In the genomic region with DNA sequence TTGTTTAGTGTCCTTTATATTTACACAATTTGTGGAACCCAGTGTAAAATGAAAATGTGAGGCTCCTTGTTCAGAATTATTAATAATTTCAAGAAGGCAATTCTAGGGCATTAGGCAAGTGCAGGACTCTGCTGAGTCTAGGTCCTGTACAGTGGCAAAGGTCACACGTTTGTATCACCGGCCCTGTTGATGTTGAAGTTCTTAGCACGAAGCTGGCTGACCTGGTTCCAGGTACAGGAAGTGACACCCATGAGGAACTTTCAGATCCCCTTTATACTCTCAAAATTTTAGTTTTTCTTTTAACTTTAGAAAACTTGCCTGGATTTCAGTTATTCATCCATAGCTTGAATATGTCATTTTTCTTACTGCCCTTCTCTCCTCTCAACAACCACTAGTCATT, we compare ENCODE assay signal across 18 cellular contexts.
A peak's percentile ranks its signal among the peaks of the same experiment; 100 is the strongest.
DNase-seq lines count a peak whose midpoint lies in the region; ATAC-seq lines count a peak whose summit lies in the region.
"Had no signal": no experiment of that assay in that cellular context is flagged by ENCODE, and none has a peak within 500 bp of the region (broad histone marks: within the 10 kb centered on the region; RNA-seq: fewer than 3 reads in every experiment).

No MANE protein-coding gene starts in this region.

- no peaks in the 10 kb centered on the region for H3K36me3 Mint-ChIP-seq in stimulated activated memory B cell treated with anti-CD40 and anti-IgM and Interleukin-4, amounts not matched to agents 10 μg/mL and 1 μg/mL and 100 μg/mL, for 72 hours
- no peaks in the 10 kb centered on the region for H3K36me3 Mint-ChIP-seq in naive thymus-derived CD8-positive, alpha-beta T cell
- H3K36me3 Mint-ChIP-seq: CD4-positive, alpha-beta memory T cell had no signal

- POLR2A ChIA-PET in naive thymus-derived CD8-positive, alpha-beta T cell (lab: Charles Lee): no interaction called here

- H3K4me1 Mint-ChIP-seq in stimulated activated memory B cell treated with anti-CD40 and anti-IgM and Interleukin-4, amounts not matched to agents 10 μg/mL and 1 μg/mL and 100 μg/mL, for 72 hours: peaks cover 13% of the 10 kb centered on the region
- no peaks in the 10 kb centered on the region for H3K4me1 Mint-ChIP-seq in naive thymus-derived CD8-positive, alpha-beta T cell
- H3K4me1 Mint-ChIP-seq: CD4-positive, alpha-beta memory T cell; T-helper 17 cell had no signal

- peak overlapping the region; percentile 37 for H3K27ac Mint-ChIP-seq in stimulated activated memory B cell treated with anti-CD40 and anti-IgM and Interleukin-4, amounts not matched to agents 10 μg/mL and 1 μg/mL and 100 μg/mL, for 72 hours
- no peak overlapping the region for H3K27ac Mint-ChIP-seq in naive thymus-derived CD8-positive, alpha-beta T cell
- H3K27ac Mint-ChIP-seq: CD4-positive, alpha-beta memory T cell; T-helper 17 cell had no signal

- H3K9me3 Mint-ChIP-seq in stimulated activated memory B cell treated with anti-CD40 and anti-IgM and Interleukin-4, amounts not matched to agents 10 μg/mL and 1 μg/mL and 100 μg/mL, for 72 hours: peaks cover 4% of the 10 kb centered on the region
- peaks cover 0 to 21% (median 5%) of the 10 kb centered on the region in 9 donors for H3K9me3 Mint-ChIP-seq in naive thymus-derived CD8-positive, alpha-beta T cell

- no peaks in the 10 kb centered on the region for H3K27me3 Mint-ChIP-seq in stimulated activated memory B cell treated with anti-CD40 and anti-IgM and Interleukin-4, amounts not matched to agents 10 μg/mL and 1 μg/mL and 100 μg/mL, for 72 hours
- H3K27me3 Mint-ChIP-seq in naive thymus-derived CD8-positive, alpha-beta T cell: no peaks in the 10 kb centered on the region
- H3K27me3 Mint-ChIP-seq: CD4-positive, alpha-beta memory T cell; T-helper 17 cell had no signal

- DNase-seq in naive thymus-derived CD8-positive, alpha-beta T cell: no peak
- no peak for DNase-seq in 8988T
- DNase-seq: Calu3; CD4-positive, alpha-beta memory T cell; DMS53; GOT3; KG1; NCI-H1105; NCI-H1694; NCI-H524; SHP77 treated with DMSO at 0.1 percent for 48 hours; T-helper 17 cell had no signal

- H3K4me3 Mint-ChIP-seq in stimulated activated memory B cell treated with anti-CD40 and anti-IgM and Interleukin-4, amounts not matched to agents 10 μg/mL and 1 μg/mL and 100 μg/mL, for 72 hours: no peak overlapping the region
- no peak overlapping the region for H3K4me3 Mint-ChIP-seq in naive thymus-derived CD8-positive, alpha-beta T cell
- H3K4me3 Mint-ChIP-seq: CD4-positive, alpha-beta memory T cell; T-helper 17 cell had no signal

- ATAC-seq in GM18870 (IDR thresholded peaks at IDR 0.05; ENCODE audit: unreplicated experiment) (peak; percentile 64), HG02852 (IDR thresholded peaks at IDR 0.05; ENCODE audit: unreplicated experiment) (peak; percentile 59), HG03565 (IDR thresholded peaks at IDR 0.05; ENCODE audit: unreplicated experiment) (peak; percentile 76), HG02678 (IDR thresholded peaks at IDR 0.05; ENCODE audit: unreplicated experiment) (no peak), HG02759 (IDR thresholded peaks at IDR 0.05; ENCODE audit: unreplicated experiment) (no peak)
- peak; percentile 87 for ATAC-seq in stimulated activated memory B cell treated with anti-CD40 and anti-IgM and Interleukin-4, amounts not matched to agents 10 μg/mL and 1 μg/mL and 100 μg/mL, for 72 hours
- no peak for ATAC-seq in naive thymus-derived CD8-positive, alpha-beta T cell
- ATAC-seq: T-helper 17 cell had no signal

Comparison
In these comparisons a context has a peak if more than half of its experiments do, and no peak if none do; other contexts are left out.
1. ATAC-seq: peak in GM18870 (single experiment), HG02852 (single experiment), HG03565 (single experiment) and stimulated activated memory B cell treated with anti-CD40 and anti-IgM and Interleukin-4, amounts not matched to agents 10 μg/mL and 1 μg/mL and 100 μg/mL, for 72 hours (single experiment); none in naive thymus-derived CD8-positive, alpha-beta T cell (0 of 2), HG02678 (single experiment) and HG02759 (single experiment).